2 cellular contexts compared by ENCODE assay signal in genomic region chr12:122245553-122245952, GRCh38.
TF ChIP-seq lines count a peak whose summit lies in the region.

No MANE protein-coding gene starts in this region.

TF ChIP-seq in GM12878, 131 proteins besides CTCF, POLR2A, EP300 and RAD21:
- TF ChIP-seq IKZF2 (IDR thresholded peaks at IDR 0.05): no peak
- peak; percentile 88 for TF ChIP-seq ZBTB40 (IDR thresholded peaks at IDR 0.05; ENCODE audit: borderline replicate concordance)

TF ChIP-seq in GM12891, 5 proteins besides CTCF, POLR2A, EP300 and RAD21:
- TF ChIP-seq PAX5 (IDR thresholded peaks at IDR 0.05; ENCODE audit: insufficient read depth, low read length, severe bottlenecking): no peak
- TF ChIP-seq POU2F2 (IDR thresholded peaks at IDR 0.05; ENCODE audit: low read depth, low read length): no peak
- TF ChIP-seq SPI1 (IDR thresholded peaks at IDR 0.05; ENCODE audit: low read depth, low read length): no peak
- TF ChIP-seq TAF1 (IDR thresholded peaks at IDR 0.05; ENCODE audit: low read depth, low read length): no peak
- TF ChIP-seq POLR2AphosphoS5 (IDR thresholded peaks at IDR 0.05; ENCODE audit: low read depth, low read length): no peak
